Comparison of ENCODE assay signal across 10 cellular contexts in genomic region chr18:8798996-8799395, GRCh38.
DNase-seq lines count a peak whose midpoint lies in the region; ATAC-seq and TF ChIP-seq lines count a peak whose summit lies in the region.
"Had no signal": no experiment of that assay in that cellular context is flagged by ENCODE, and none has a peak within 500 bp of the region (broad histone marks: within the 10 kb centered on the region; RNA-seq: fewer than 3 reads in every experiment).

No MANE protein-coding gene starts in this region.

- TF ChIP-seq CTCF in Calu3 (IDR thresholded peaks at IDR 0.05; ENCODE audit: unreplicated experiment) (no peak), osteocyte (IDR thresholded peaks at IDR 0.05) (no peak), GM13977 (IDR thresholded peaks at IDR 0.05; ENCODE audit: extremely low read depth, insufficient read depth, missing control alignments) (no peak)

- in situ Hi-C loops in GM13977 (cut with MboI; ENCODE audit: low pct_unique_long_range_greater_than_20kb, low sequenced_read_pairs, unreplicated experiment), result no loop called here

- H3K36me3 Mint-ChIP-seq in Calu3 (ENCODE audit: insufficient read depth, unreplicated experiment) (peaks cover 83% of the 10 kb centered on the region), osteocyte (ENCODE audit: unreplicated experiment) (peaks cover 15% of the 10 kb centered on the region)

- ATAC-seq in esophagus mucosa (peak; percentile 10), GM18909 (IDR thresholded peaks at IDR 0.05; ENCODE audit: poor library complexity, unreplicated experiment) (no peak)

- H3K27ac Mint-ChIP-seq in Calu3 (ENCODE audit: unreplicated experiment) (peak overlapping the region; percentile 78), osteocyte (ENCODE audit: unreplicated experiment) (peak overlapping the region; percentile 95)
- H3K27ac Mint-ChIP-seq: nephron progenitor cell had no signal

- H3K4me1 Mint-ChIP-seq in Calu3 (ENCODE audit: low read depth, unreplicated experiment) (peaks cover 81% of the 10 kb centered on the region), osteocyte (ENCODE audit: unreplicated experiment) (peaks cover 79% of the 10 kb centered on the region)

- no TSS peak for BruUV-seq in Calu3 (replicated peaks; lab: Mats Ljungman, UMichigan)

- H3K9me3 Mint-ChIP-seq in Calu3 (ENCODE audit: low read depth, unreplicated experiment) (no peaks in the 10 kb centered on the region), osteocyte (ENCODE audit: unreplicated experiment) (no peaks in the 10 kb centered on the region)
- H3K9me3 Mint-ChIP-seq: nephron progenitor cell had no signal

- CTCF ChIA-PET in Calu3 (lab: Charles Lee), result no interaction called here

- peak; percentile 32 for DNase-seq in Calu3
- peak; percentile 29 for DNase-seq in NCI-H1694 treated with DMSO at 0.1 percent for 48 hours (lab: John Stamatoyannopoulos, UW)
- no peak for DNase-seq in osteocyte (ENCODE audit: extremely low spot score, unreplicated experiment)
- no peak for DNase-seq in NCI-H226
- DNase-seq in HPDE6-E6E7 (ENCODE audit: extremely low spot score), result no peak
- DNase-seq in GM13977 (ENCODE audit: low spot score), result no peak
- DNase-seq: NCI-H2171 treated with DMSO at 0.1 percent for 48 hours, nephron progenitor cell had no signal

- H3K27me3 Mint-ChIP-seq in Calu3 (ENCODE audit: unreplicated experiment) (no peaks in the 10 kb centered on the region), osteocyte (ENCODE audit: unreplicated experiment) (no peaks in the 10 kb centered on the region)

- no peak overlapping the region for H3K4me3 Mint-ChIP-seq in Calu3 (ENCODE audit: low read depth, unreplicated experiment)
- H3K4me3 Mint-ChIP-seq in osteocyte (ENCODE audit: unreplicated experiment), result no peak overlapping the region
- H3K4me3 Mint-ChIP-seq: nephron progenitor cell had no signal

- intact Hi-C loops in Calu3 (cut with micrococcal nuclease; ENCODE audit: unreplicated experiment), result loop anchor here (5.0 kb wide), 3 partner anchors 92 to 183 kb away; partner anchors contain the start of gene MTCL1

Comparison
In these comparisons a context has a peak if more than half of its experiments do, and no peak if none do; other contexts are left out.
1. DNase-seq: peak in Calu3 (single experiment) and NCI-H1694 treated with DMSO at 0.1 percent for 48 hours (single experiment); none in osteocyte (single experiment), NCI-H226 (single experiment), HPDE6-E6E7 (single experiment) and GM13977 (single experiment).